In the genomic region with DNA sequence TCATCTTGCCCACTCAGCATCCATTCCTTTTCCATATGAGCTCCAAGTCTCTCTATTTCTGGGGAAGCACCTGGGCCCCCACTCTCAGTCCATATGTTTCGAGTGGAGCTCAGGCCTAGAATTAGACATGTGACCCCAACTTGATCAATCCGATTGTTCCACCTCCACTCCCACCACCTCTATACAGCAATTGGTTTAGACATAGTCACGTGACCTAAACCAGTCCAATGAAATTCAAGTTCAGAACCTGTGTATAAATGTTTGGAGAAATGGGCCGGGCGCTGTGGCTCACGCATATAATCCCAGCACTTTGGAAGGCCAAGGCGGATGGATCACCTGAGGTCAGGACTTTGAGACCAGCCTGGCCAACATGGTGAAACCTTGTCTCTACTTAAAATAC, we compare ENCODE assay signal across 1 cellular context.
TF ChIP-seq lines count a peak whose summit lies in the region.

No MANE protein-coding gene starts in this region.

TF ChIP-seq in K562, 482 proteins besides CTCF, POLR2A, EP300 and RAD21 (continued from another document):
- TF ChIP-seq, protein P1, sequence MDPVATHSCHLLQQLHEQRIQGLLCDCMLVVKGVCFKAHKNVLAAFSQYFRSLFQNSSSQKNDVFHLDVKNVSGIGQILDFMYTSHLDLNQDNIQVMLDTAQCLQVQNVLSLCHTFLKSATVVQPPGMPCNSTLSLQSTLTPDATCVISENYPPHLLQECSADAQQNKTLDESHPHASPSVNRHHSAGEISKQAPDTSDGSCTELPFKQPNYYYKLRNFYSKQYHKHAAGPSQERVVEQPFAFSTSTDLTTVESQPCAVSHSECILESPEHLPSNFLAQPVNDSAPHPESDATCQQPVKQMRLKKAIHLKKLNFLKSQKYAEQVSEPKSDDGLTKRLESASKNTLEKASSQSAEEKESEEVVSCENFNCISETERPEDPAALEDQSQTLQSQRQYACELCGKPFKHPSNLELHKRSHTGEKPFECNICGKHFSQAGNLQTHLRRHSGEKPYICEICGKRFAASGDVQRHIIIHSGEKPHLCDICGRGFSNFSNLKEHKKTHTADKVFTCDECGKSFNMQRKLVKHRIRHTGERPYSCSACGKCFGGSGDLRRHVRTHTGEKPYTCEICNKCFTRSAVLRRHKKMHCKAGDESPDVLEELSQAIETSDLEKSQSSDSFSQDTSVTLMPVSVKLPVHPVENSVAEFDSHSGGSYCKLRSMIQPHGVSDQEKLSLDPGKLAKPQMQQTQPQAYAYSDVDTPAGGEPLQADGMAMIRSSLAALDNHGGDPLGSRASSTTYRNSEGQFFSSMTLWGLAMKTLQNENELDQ (CRISPR knock-in tag; IDR thresholded peaks at IDR 0.05; ENCODE audit: borderline replicate concordance): no peak
- TF ChIP-seq MTA2 (IDR thresholded peaks at IDR 0.05; ENCODE audit: low read depth) (no peak), CCAR2 (IDR thresholded peaks at IDR 0.05; ENCODE audit: low read depth, low read length) (no peak), MAFG (tag; conservative IDR thresholded peaks at IDR 0.05) (0 out of 2 replicates have a peak, but pooled peaks have one; percentile 18)
